32 cellular contexts compared by ENCODE assay signal in the genomic region with DNA sequence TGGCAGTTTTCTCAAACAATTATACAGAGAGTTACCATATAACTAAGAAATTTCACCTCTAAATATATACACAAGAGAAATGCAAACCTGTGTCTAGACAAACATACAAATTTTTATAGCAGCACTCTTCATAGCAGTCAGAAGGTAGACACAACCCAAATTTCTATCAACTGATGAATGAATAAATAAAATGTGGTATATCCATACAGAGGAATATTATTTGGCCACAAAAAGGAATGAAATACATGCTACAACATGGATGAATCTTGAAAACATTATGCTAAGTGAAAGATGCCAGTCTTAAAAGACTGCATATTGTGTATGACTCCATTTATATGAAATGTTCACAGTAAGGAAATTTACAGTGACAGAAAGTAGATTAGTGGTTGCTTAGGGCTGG.
"Had no signal": no experiment of that assay in that cellular context is flagged by ENCODE, and none has a peak within 500 bp of the region (broad histone marks: within the 10 kb centered on the region; RNA-seq: fewer than 3 reads in every experiment).

No MANE protein-coding gene starts in this region.

- H3K4me3 ChIP-seq: MG63 had no signal

- DNase-seq: Karpas-422, MG63, MM.1S, NCI-H1048, NCI-H1092, NCI-H1092 treated with DMSO at 0.1 percent for 48 hours, NCI-H1105, NCI-H1105 treated with DMSO at 0.1 percent for 48 hours, NCI-H1417, NCI-H1417 treated with DMSO at 0.1 percent for 48 hours, NCI-H1436, NCI-H1436 treated with DMSO at 0.1 percent for 48 hours, NCI-H146, NCI-H1694 treated with DMSO at 0.1 percent for 48 hours, NCI-H187, NCI-H187 treated with DMSO at 0.1 percent for 48 hours, NCI-H1930, NCI-H2029, NCI-H2029 treated with DMSO at 0.1 percent for 48 hours, NCI-H2081, NCI-H2081 treated with DMSO at 0.1 percent for 48 hours, NCI-H2107, NCI-H2171, NCI-H2171 treated with DMSO at 0.1 percent for 48 hours, NCI-H2227 treated with DMSO at 0.1 percent for 48 hours, NCI-H226, NCI-H345, NCI-H446, NCI-H446 treated with DMSO at 0.1 percent for 48 hours, NCI-H510A, NCI-H510A treated with DMSO at 0.1 percent for 48 hours had no signal

- H3K27ac ChIP-seq: KMS-11 had no signal

- H3K9ac ChIP-seq: KMS-11 had no signal

- H3K9me3 ChIP-seq: MG63 had no signal

- H3K36me3 ChIP-seq: MG63 had no signal

- H3K4me2 ChIP-seq: KMS-11 had no signal
